In genomic region chr4:114226968-114227760, GRCh38 we compare ENCODE assay signal across 17 cellular contexts.
DNase-seq lines count a peak whose midpoint lies in the region; ATAC-seq and TF ChIP-seq lines count a peak whose summit lies in the region.
"Had no signal": no experiment of that assay in that cellular context is flagged by ENCODE, and none has a peak within 500 bp of the region (broad histone marks: within the 10 kb centered on the region; RNA-seq: fewer than 3 reads in every experiment).

No MANE protein-coding gene starts in this region.

- H3K4me1 Mint-ChIP-seq in activated T-helper 17 cell treated with anti-CD3 and anti-CD28 coated beads, Interleukin-2, amount 50 U/mL, for 72 hours, result no peaks in the 10 kb centered on the region
- H3K4me1 Mint-ChIP-seq in activated CD4-positive, alpha-beta T cell treated with anti-CD3 and anti-CD28 coated beads, Interleukin-2, amount 10 ng/mL, durations not matched to agents 24 days and 14 days, result no peaks in the 10 kb centered on the region
- no peaks in the 10 kb centered on the region for H3K4me1 Mint-ChIP-seq in endodermal cell
- H3K4me1 Mint-ChIP-seq: activated CD4-positive, alpha-beta T cell treated with anti-CD3 and anti-CD28 coated beads, Interleukin-2, amount 10 ng/mL, durations not matched to agents 7 days and 5 days had no signal

- no peak for TF ChIP-seq POLR2A in gastrocnemius medialis (IDR thresholded peaks at IDR 0.05)

- H3K9ac ChIP-seq in endodermal cell (ENCODE audit: extremely low read depth, low read length, poor library complexity, severe bottlenecking), result no peak overlapping the region

- H3K27ac ChIP-seq in gastrocnemius medialis, result no peak overlapping the region
- H3K27ac ChIP-seq in endodermal cell (ENCODE audit: low read depth, low read length), result no peak overlapping the region

- intact Hi-C loops in activated CD4-positive, alpha-beta T cell treated with anti-CD3 and anti-CD28 coated beads, Interleukin-2, amount 10 ng/mL, durations not matched to agents 24 days and 14 days (cut with micrococcal nuclease), result no loop called here
- intact Hi-C loops in gastrocnemius medialis (cut with DNase I; ENCODE audit: low total_unique reads), result no loop called here

- H3K4me3 ChIP-seq in gastrocnemius medialis (no peak overlapping the region), endodermal cell (ENCODE audit: low read length) (no peak overlapping the region)
- H3K4me3 ChIP-seq: HAP-1, lung had no signal

- no peaks in the 10 kb centered on the region for H3K36me3 Mint-ChIP-seq in activated T-helper 17 cell treated with anti-CD3 and anti-CD28 coated beads, Interleukin-2, amount 50 U/mL, for 72 hours (ENCODE audit: low read depth)
- H3K36me3 Mint-ChIP-seq in activated CD4-positive, alpha-beta T cell treated with anti-CD3 and anti-CD28 coated beads, Interleukin-2, amount 10 ng/mL, durations not matched to agents 24 days and 14 days (ENCODE audit: low read depth), result no peaks in the 10 kb centered on the region
- H3K36me3 Mint-ChIP-seq in endodermal cell (ENCODE audit: low read depth), result no peaks in the 10 kb centered on the region

- 85 to 92% methylated on average over 4 to 7 of the region's 7 CpGs for WGBS in endodermal cell (ENCODE audit: insufficient coverage in 1 of 2, insufficient read length in 1 of 2), 2 experiments

- H3K9me3 Mint-ChIP-seq in activated T-helper 17 cell treated with anti-CD3 and anti-CD28 coated beads, Interleukin-2, amount 50 U/mL, for 72 hours, result no peaks in the 10 kb centered on the region
- H3K9me3 Mint-ChIP-seq in activated CD4-positive, alpha-beta T cell treated with anti-CD3 and anti-CD28 coated beads, Interleukin-2, amount 10 ng/mL, durations not matched to agents 24 days and 14 days, result no peaks in the 10 kb centered on the region
- no peaks in the 10 kb centered on the region for H3K9me3 Mint-ChIP-seq in endodermal cell
- H3K9me3 Mint-ChIP-seq: activated CD4-positive, alpha-beta T cell treated with anti-CD3 and anti-CD28 coated beads, Interleukin-2, amount 10 ng/mL, durations not matched to agents 7 days and 5 days had no signal

- no peaks in the 10 kb centered on the region for H3K27me3 Mint-ChIP-seq in activated T-helper 17 cell treated with anti-CD3 and anti-CD28 coated beads, Interleukin-2, amount 50 U/mL, for 72 hours
- no peaks in the 10 kb centered on the region for H3K27me3 Mint-ChIP-seq in activated CD4-positive, alpha-beta T cell treated with anti-CD3 and anti-CD28 coated beads, Interleukin-2, amount 10 ng/mL, durations not matched to agents 24 days and 14 days
- no peaks in the 10 kb centered on the region for H3K27me3 Mint-ChIP-seq in endodermal cell (ENCODE audit: insufficient read depth)
- H3K27me3 Mint-ChIP-seq: activated CD4-positive, alpha-beta T cell treated with anti-CD3 and anti-CD28 coated beads, Interleukin-2, amount 10 ng/mL, durations not matched to agents 7 days and 5 days had no signal

- no peak overlapping the region for H3K27ac Mint-ChIP-seq in activated T-helper 17 cell treated with anti-CD3 and anti-CD28 coated beads, Interleukin-2, amount 50 U/mL, for 72 hours
- H3K27ac Mint-ChIP-seq in activated CD4-positive, alpha-beta T cell treated with anti-CD3 and anti-CD28 coated beads, Interleukin-2, amount 10 ng/mL, durations not matched to agents 24 days and 14 days, result no peak overlapping the region
- H3K27ac Mint-ChIP-seq in endodermal cell, result no peak overlapping the region
- H3K27ac Mint-ChIP-seq: activated CD4-positive, alpha-beta T cell treated with anti-CD3 and anti-CD28 coated beads, Interleukin-2, amount 10 ng/mL, durations not matched to agents 7 days and 5 days; T-helper 17 cell had no signal

- TF ChIP-seq CTCF in gastrocnemius medialis (IDR thresholded peaks at IDR 0.05 in 4 of 5, conservative IDR thresholded peaks at IDR 0.05 in 1 of 5), result no peak
- TF ChIP-seq CTCF in endodermal cell (conservative IDR thresholded peaks at IDR 0.05), result no peak

- peak; percentile 60 for ATAC-seq in GM19463 (IDR thresholded peaks at IDR 0.05; ENCODE audit: unreplicated experiment)
- ATAC-seq in HG02970 (IDR thresholded peaks at IDR 0.05; ENCODE audit: low FRiP score, unreplicated experiment), result peak; percentile 98
- ATAC-seq in activated T-helper 17 cell treated with anti-CD3 and anti-CD28 coated beads, Interleukin-2, amount 50 U/mL, for 72 hours (replicated peaks), result peak; percentile 74
- ATAC-seq in gastrocnemius medialis, result no peak
- ATAC-seq: PC-3, T-helper 17 cell had no signal

- DNase-seq in ELR (ENCODE audit: low read depth) (peak; percentile 13), gastrocnemius medialis (no peak), endodermal cell (no peak)
- DNase-seq in activated CD4-positive, alpha-beta T cell treated with anti-CD3 and anti-CD28 coated beads, Interleukin-2, amount 10 ng/mL, durations not matched to agents 24 days and 14 days, result no peak
- no peak for DNase-seq in activated effector memory CD4-positive, alpha-beta T cell treated with Interleukin-2 at 50 U/mL for 16 hours
- DNase-seq: activated CD4-positive, alpha-beta T cell treated with anti-CD3 and anti-CD28 coated beads, Interleukin-2, amount 10 ng/mL, durations not matched to agents 7 days and 5 days; activated effector memory CD4-positive, alpha-beta T cell treated with anti-CD3 and anti-CD28 coated beads, Interleukin-2, amount 50 U/mL, for 16 hours; DMS 273 treated with DMSO at 0.1 percent for 48 hours; NCI-H345; PC-3; small intestine; T-helper 17 cell had no signal

- in situ Hi-C loops in gastrocnemius medialis (cut with MboI; ENCODE audit: low sequenced_read_pairs in 4 of 4), result no loop called here

- no peak overlapping the region for H3K4me3 Mint-ChIP-seq in activated T-helper 17 cell treated with anti-CD3 and anti-CD28 coated beads, Interleukin-2, amount 50 U/mL, for 72 hours
- H3K4me3 Mint-ChIP-seq in activated CD4-positive, alpha-beta T cell treated with anti-CD3 and anti-CD28 coated beads, Interleukin-2, amount 10 ng/mL, durations not matched to agents 24 days and 14 days, result no peak overlapping the region
- no peak overlapping the region for H3K4me3 Mint-ChIP-seq in endodermal cell
- H3K4me3 Mint-ChIP-seq: activated CD4-positive, alpha-beta T cell treated with anti-CD3 and anti-CD28 coated beads, Interleukin-2, amount 10 ng/mL, durations not matched to agents 7 days and 5 days; T-helper 17 cell had no signal

- H3K4me1 ChIP-seq in gastrocnemius medialis (no peaks in the 10 kb centered on the region), endodermal cell (ENCODE audit: control insufficient read depth, insufficient read depth, low read length) (no peaks in the 10 kb centered on the region)
- H3K4me1 ChIP-seq: HAP-1 had no signal

- no peaks in the 10 kb centered on the region for H3K27me3 ChIP-seq in gastrocnemius medialis
- H3K27me3 ChIP-seq in endodermal cell (ENCODE audit: control insufficient read depth, insufficient read depth, low read length, poor library complexity, severe bottlenecking), result no peaks in the 10 kb centered on the region

- H3K9me3 ChIP-seq in gastrocnemius medialis (no peaks in the 10 kb centered on the region), endodermal cell (ENCODE audit: control insufficient read depth, low read length) (no peaks in the 10 kb centered on the region)
- H3K9me3 ChIP-seq: HAP-1 had no signal

- no peaks in the 10 kb centered on the region for H3K36me3 ChIP-seq in gastrocnemius medialis
- H3K36me3 ChIP-seq in endodermal cell (ENCODE audit: control insufficient read depth, insufficient read depth, low read length), result no peaks in the 10 kb centered on the region
- H3K36me3 ChIP-seq: HAP-1 had no signal

Comparison
In these comparisons a context has a peak if more than half of its experiments do, and no peak if none do; other contexts are left out.
1. ATAC-seq: peak in GM19463 (single experiment), HG02970 (single experiment) and activated T-helper 17 cell treated with anti-CD3 and anti-CD28 coated beads, Interleukin-2, amount 50 U/mL, for 72 hours (single experiment); none in gastrocnemius medialis (0 of 2).